In genomic region chr9:69073103-69073502, GRCh38 we compare ENCODE assay signal across 41 cellular contexts. TPM values are rescaled to one million over a fixed set of nuclear protein-coding genes. Genes with fewer than 3 reads are reported as not detected.
DNase-seq lines count a peak whose midpoint lies in the region; ATAC-seq, FAIRE-seq and TF ChIP-seq lines count a peak whose summit lies in the region.
"Had no signal": no experiment of that assay in that cellular context is flagged by ENCODE, and none has a peak within 500 bp of the region (broad histone marks: within the 10 kb centered on the region; RNA-seq: fewer than 3 reads in every experiment).

No MANE protein-coding gene starts in this region.

- peaks cover 7% of the 10 kb centered on the region for H3K36me3 Mint-ChIP-seq in type B pancreatic cell

- no peaks in the 10 kb centered on the region for H3K4me1 Mint-ChIP-seq in type B pancreatic cell (ENCODE audit: unreplicated experiment)
- H3K4me1 Mint-ChIP-seq: B cell; CD14-positive monocyte; CD4-positive, alpha-beta memory T cell; CD8-positive, alpha-beta memory T cell had no signal

- ATAC-seq in left ventricle myocardium superior (no peak), left lung (peak; percentile 62), HG03280 (IDR thresholded peaks at IDR 0.05; ENCODE audit: unreplicated experiment) (no peak)
- ATAC-seq: A549; CD8-positive, alpha-beta T cell had no signal

- TF ChIP-seq CTCF in left ventricle myocardium inferior (IDR thresholded peaks at IDR 0.05; ENCODE audit: borderline replicate concordance) (no peak), bronchial epithelial cell (IDR thresholded peaks at IDR 0.05; ENCODE audit: insufficient read depth, low read length, severe bottlenecking) (no peak), left lung (IDR thresholded peaks at IDR 0.05) (no peak), type B pancreatic cell (conservative IDR thresholded peaks at IDR 0.05) (no peak)

- H3K27ac Mint-ChIP-seq in type B pancreatic cell = peak overlapping the region; percentile 19
- H3K27ac Mint-ChIP-seq: B cell; CD4-positive, alpha-beta T cell; CD4-positive, CD25-positive, alpha-beta regulatory T cell; CD8-positive, alpha-beta memory T cell; CD8-positive, alpha-beta T cell had no signal

- intact Hi-C loops in left ventricle myocardium inferior (cut with micrococcal nuclease) (no loop called here), left ventricle myocardium superior (cut with micrococcal nuclease) (no loop called here), left lung (cut with DNase I) (no loop called here)

- FAIRE-seq in bronchial epithelial cell (lab: Jason Lieb, UNC) = peak; percentile 55
- FAIRE-seq: A204.1, A549, D721Med had no signal

- H3K27me3 Mint-ChIP-seq in type B pancreatic cell = no peaks in the 10 kb centered on the region
- H3K27me3 Mint-ChIP-seq: B cell; CD4-positive, alpha-beta memory T cell; CD4-positive, alpha-beta T cell; CD4-positive, CD25-positive, alpha-beta regulatory T cell; CD8-positive, alpha-beta memory T cell had no signal

- H3K27ac ChIP-seq in left ventricle myocardium inferior (replicated peaks) = peak overlapping the region; percentile 50
- H3K27ac ChIP-seq in left lung = no peak overlapping the region
- H3K27ac ChIP-seq: 22Rv1; A549; BLaER1; BLaER1 treated with 17β-estradiol and CSF1 and Interleukin-3, amounts not matched to agents 10 nM and 100 nM; C4-2B had no signal

- H3K4me3 Mint-ChIP-seq in type B pancreatic cell = no peak overlapping the region
- H3K4me3 Mint-ChIP-seq: B cell; CD14-positive monocyte; CD4-positive, alpha-beta memory T cell; CD4-positive, alpha-beta T cell; CD4-positive, CD25-positive, alpha-beta regulatory T cell; CD8-positive, alpha-beta memory T cell; CD8-positive, alpha-beta T cell had no signal

- no peak overlapping the region for H3K4me3 ChIP-seq in left ventricle myocardium inferior
- no peak overlapping the region for H3K4me3 ChIP-seq in bronchial epithelial cell (ENCODE audit: low read depth, low read length)
- H3K4me3 ChIP-seq in left lung = no peak overlapping the region
- H3K4me3 ChIP-seq: A549; BLaER1; BLaER1 treated with 17β-estradiol and CSF1 and Interleukin-3, amounts not matched to agents 10 nM and 100 nM had no signal

- H3K36me3 ChIP-seq in left ventricle myocardium inferior (peaks cover 10% of the 10 kb centered on the region), bronchial epithelial cell (ENCODE audit: control insufficient read depth, insufficient read depth, low read length) (peaks cover 3% of the 10 kb centered on the region), left lung (peaks cover 0 to 17% of the 10 kb centered on the region in 2 donors)
- H3K36me3 ChIP-seq: BE2C had no signal

- DNase-seq in left ventricle myocardium inferior (no peak), left ventricle myocardium superior (no peak), bronchial epithelial cell (ENCODE audit: low read depth) (no peak), left lung (no peak), type B pancreatic cell (ENCODE audit: extremely low spot score, unreplicated experiment) (no peak), DMS 273 (lab: John Stamatoyannopoulos, UW; ENCODE audit: unreplicated experiment) (no peak), AG20443 (ENCODE audit: low spot score) (no peak)
- DNase-seq: 8988T; ACHN; AML-193; BE2C; C1 segment of cervical spinal cord; Caco-2; Calu3; CD4-positive, alpha-beta memory T cell; CD4-positive, alpha-beta T cell; CD4-positive, CD25-positive, alpha-beta regulatory T cell; CD8-positive, alpha-beta memory T cell; CD8-positive, alpha-beta T cell; COR-L47; DMS 273 treated with DMSO at 0.1 percent for 48 hours; DMS153; DMS53; DMS79; DMS79 treated with DMSO at 0.1 percent for 48 hours; DND-41; EL had no signal

- H3K27me3 ChIP-seq in left ventricle myocardium inferior (ENCODE audit: low read depth) (no peaks in the 10 kb centered on the region), bronchial epithelial cell (ENCODE audit: control insufficient read depth, insufficient read depth, low read length) (no peaks in the 10 kb centered on the region), left lung (no peaks in the 10 kb centered on the region)
- H3K27me3 ChIP-seq: BE2C; BLaER1; BLaER1 treated with 17β-estradiol and CSF1 and Interleukin-3, amounts not matched to agents 10 nM and 100 nM had no signal

- peaks cover 64% of the 10 kb centered on the region for H3K4me1 ChIP-seq in left ventricle myocardium inferior
- no peaks in the 10 kb centered on the region for H3K4me1 ChIP-seq in left lung
- H3K4me1 ChIP-seq: A549; BE2C; BLaER1; BLaER1 treated with 17β-estradiol and CSF1 and Interleukin-3, amounts not matched to agents 10 nM and 100 nM; Caco-2 had no signal

- no peaks in the 10 kb centered on the region for H3K9me3 ChIP-seq in left ventricle myocardium inferior (replicated peaks)
- no peaks in the 10 kb centered on the region for H3K9me3 ChIP-seq in left lung
- H3K9me3 ChIP-seq: A549; BE2C; BLaER1; BLaER1 treated with 17β-estradiol and CSF1 and Interleukin-3, amounts not matched to agents 10 nM and 100 nM; Caco-2 had no signal

- H3K9me3 Mint-ChIP-seq in type B pancreatic cell = no peaks in the 10 kb centered on the region
- H3K9me3 Mint-ChIP-seq: CD14-positive monocyte; CD4-positive, alpha-beta memory T cell; CD4-positive, alpha-beta T cell; CD4-positive, CD25-positive, alpha-beta regulatory T cell; CD8-positive, alpha-beta memory T cell; CD8-positive, alpha-beta T cell had no signal

RNA-seq across cellular contexts. Expression of gene FXN, which starts 37.6 kb away (rescaled TPM):
- total RNA-seq in left ventricle myocardium inferior (43.4 TPM), left ventricle myocardium superior (35.8 TPM), bronchial epithelial cell (1.0 and 2.9 TPM in 2 replicates), left lung (10 to 100 TPM; 11.0 to 13.1 TPM), type B pancreatic cell (ENCODE audit: low replicate concordance) (17.7 and 22.0 TPM in 2 replicates)

RNA-seq across cellular contexts. Expression of gene PRKACG, which starts 59.2 kb away (rescaled TPM):
- total RNA-seq in left ventricle myocardium inferior (not detected), left ventricle myocardium superior (not detected), bronchial epithelial cell (not detected in 2 replicates), left lung (not detected), type B pancreatic cell (ENCODE audit: low replicate concordance) (not detected in 2 replicates)
- total RNA-seq: A172; A673; B cell; Caco-2; Calu3; CD4-positive, alpha-beta memory T cell; CD4-positive, alpha-beta T cell; CD4-positive, CD25-positive, alpha-beta regulatory T cell; CD8-positive, alpha-beta memory T cell; CD8-positive, alpha-beta T cell; Daoy; G401 had no signal
